In the genomic region with DNA sequence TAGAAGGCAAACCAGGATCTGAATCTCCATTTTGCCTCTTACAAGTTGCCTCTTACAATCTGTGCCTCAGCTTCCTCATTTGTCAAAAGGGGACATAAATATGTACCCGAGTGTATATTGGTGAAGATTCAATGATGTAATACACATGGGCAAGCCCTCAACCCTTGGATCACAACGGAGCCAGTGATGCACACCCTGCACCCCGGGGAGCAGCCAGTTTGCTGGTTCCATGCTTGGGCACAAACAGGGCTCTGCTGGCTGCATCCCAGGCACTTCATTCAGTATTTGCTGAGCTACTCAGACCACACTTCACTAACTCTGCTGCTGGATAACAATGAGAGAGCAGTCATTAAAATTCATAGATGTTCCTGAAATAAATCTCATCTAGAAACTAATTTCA, we compare ENCODE assay signal across 22 cellular contexts.
"Had no signal": no experiment of that assay in that cellular context is flagged by ENCODE, and none has a peak within 500 bp of the region (broad histone marks: within the 10 kb centered on the region; RNA-seq: fewer than 3 reads in every experiment).

No MANE protein-coding gene starts in this region.

- H3K27me3 Mint-ChIP-seq: activated naive CD8-positive, alpha-beta T cell treated with anti-CD3 and anti-CD28 coated beads, Interleukin-2, amount 50 U/mL, for 24 hours; memory B cell; naive thymus-derived CD8-positive, alpha-beta T cell; stimulated activated memory B cell treated with anti-CD40 and anti-IgM and Interleukin-4, amounts not matched to agents 10 μg/mL and 1 μg/mL and 100 μg/mL, for 72 hours had no signal

- H3K27me3 ChIP-seq: hepatocyte, uterus had no signal

- FAIRE-seq: bronchial epithelial cell had no signal

- H3K27ac Mint-ChIP-seq: activated CD4-positive, alpha-beta memory T cell treated with anti-CD3 and anti-CD28 coated beads for 36 hours; activated CD8-positive, alpha-beta memory T cell treated with anti-CD3 and anti-CD28 coated beads, Interleukin-2, amount 10 ng/mL, durations not matched to agents 7 days and 5 days; activated naive CD4-positive, alpha-beta T cell treated with anti-CD3 and anti-CD28 coated beads for 36 hours; activated naive CD8-positive, alpha-beta T cell treated with anti-CD3 and anti-CD28 coated beads, Interleukin-2, amount 50 U/mL, for 24 hours; activated T-helper 2 cell treated with anti-CD3 and anti-CD28 coated beads, Interferon-gamma antibody, Interleukin-2, Interleukin-4, amounts not matched to agents 10 μg/mL and 5 μg/mL and 100 μg/mL, durations not matched to agents 14 hours and 24 hours and 36 hours; memory B cell; naive thymus-derived CD8-positive, alpha-beta T cell; stimulated activated memory B cell treated with anti-CD40 and anti-IgM and Interleukin-4, amounts not matched to agents 10 μg/mL and 1 μg/mL and 100 μg/mL, for 72 hours had no signal

- H3K27ac ChIP-seq: epithelial cell of prostate, hepatocyte, WERI-Rb-1 had no signal

- H3K4me3 ChIP-seq: hepatocyte, mucosa of descending colon, uterus had no signal

- H3K4me1 ChIP-seq: uterus had no signal

- H3K9me3 ChIP-seq: mucosa of descending colon, uterus had no signal

- H3K9me3 Mint-ChIP-seq: activated CD4-positive, alpha-beta memory T cell treated with anti-CD3 and anti-CD28 coated beads for 36 hours; activated naive CD4-positive, alpha-beta T cell treated with anti-CD3 and anti-CD28 coated beads for 36 hours; activated naive CD8-positive, alpha-beta T cell treated with anti-CD3 and anti-CD28 coated beads, Interleukin-2, amount 50 U/mL, for 24 hours; activated T-helper 2 cell treated with anti-CD3 and anti-CD28 coated beads, Interferon-gamma antibody, Interleukin-2, Interleukin-4, amounts not matched to agents 10 μg/mL and 5 μg/mL and 100 μg/mL, durations not matched to agents 14 hours and 24 hours and 36 hours; memory B cell; naive thymus-derived CD8-positive, alpha-beta T cell; stimulated activated memory B cell treated with anti-CD40 and anti-IgM and Interleukin-4, amounts not matched to agents 10 μg/mL and 1 μg/mL and 100 μg/mL, for 72 hours had no signal

- ATAC-seq: activated CD8-positive, alpha-beta memory T cell treated with anti-CD3 and anti-CD28 coated beads, Interleukin-2, amount 10 ng/mL, durations not matched to agents 7 days and 5 days; activated naive CD8-positive, alpha-beta T cell treated with anti-CD3 and anti-CD28 coated beads, Interleukin-2, amount 50 U/mL, for 24 hours; left lobe of liver; mucosa of descending colon; naive thymus-derived CD8-positive, alpha-beta T cell; stimulated activated memory B cell treated with anti-CD40 and anti-IgM and Interleukin-4, amounts not matched to agents 10 μg/mL and 1 μg/mL and 100 μg/mL, for 72 hours had no signal

- DNase-seq: activated CD4-positive, alpha-beta memory T cell treated with anti-CD3 and anti-CD28 coated beads for 36 hours; activated CD8-positive, alpha-beta memory T cell treated with anti-CD3 and anti-CD28 coated beads, Interleukin-2, amount 10 ng/mL, durations not matched to agents 7 days and 5 days; activated naive CD4-positive, alpha-beta T cell treated with anti-CD3 and anti-CD28 coated beads for 36 hours; activated naive CD8-positive, alpha-beta T cell treated with anti-CD3 and anti-CD28 coated beads, Interleukin-2, amount 50 U/mL, for 24 hours; activated T-cell treated with anti-CD3 and anti-CD28 coated beads, Interleukin-2, amount 50 U/mL, for 1 hour; aorta; dermis blood vessel endothelial cell; islet precursor cell; mucosa of descending colon; naive thymus-derived CD8-positive, alpha-beta T cell; retina; stimulated activated CD4-positive, alpha-beta T cell treated with anti-CD3 and anti-CD28 coated beads, Interleukin-2, amount 100 ng/mL, for 48 hours; T1000; uterus; WERI-Rb-1 had no signal

- H3K4me3 Mint-ChIP-seq: activated CD4-positive, alpha-beta memory T cell treated with anti-CD3 and anti-CD28 coated beads for 36 hours; activated CD8-positive, alpha-beta memory T cell treated with anti-CD3 and anti-CD28 coated beads, Interleukin-2, amount 10 ng/mL, durations not matched to agents 7 days and 5 days; activated naive CD4-positive, alpha-beta T cell treated with anti-CD3 and anti-CD28 coated beads for 36 hours; activated naive CD8-positive, alpha-beta T cell treated with anti-CD3 and anti-CD28 coated beads, Interleukin-2, amount 50 U/mL, for 24 hours; memory B cell; naive thymus-derived CD8-positive, alpha-beta T cell; stimulated activated memory B cell treated with anti-CD40 and anti-IgM and Interleukin-4, amounts not matched to agents 10 μg/mL and 1 μg/mL and 100 μg/mL, for 72 hours had no signal

- H3K36me3 ChIP-seq: uterus had no signal

- H3K36me3 Mint-ChIP-seq: activated CD4-positive, alpha-beta memory T cell treated with anti-CD3 and anti-CD28 coated beads for 36 hours; activated CD8-positive, alpha-beta memory T cell treated with anti-CD3 and anti-CD28 coated beads, Interleukin-2, amount 10 ng/mL, durations not matched to agents 7 days and 5 days had no signal

- H3K4me1 Mint-ChIP-seq: activated CD8-positive, alpha-beta memory T cell treated with anti-CD3 and anti-CD28 coated beads, Interleukin-2, amount 10 ng/mL, durations not matched to agents 7 days and 5 days; activated naive CD8-positive, alpha-beta T cell treated with anti-CD3 and anti-CD28 coated beads, Interleukin-2, amount 50 U/mL, for 24 hours; stimulated activated memory B cell treated with anti-CD40 and anti-IgM and Interleukin-4, amounts not matched to agents 10 μg/mL and 1 μg/mL and 100 μg/mL, for 72 hours had no signal
